8 cellular contexts compared by ENCODE assay signal in genomic region chr10:15879058-15879457, GRCh38. TPM values are rescaled to one million over a fixed set of nuclear protein-coding genes. Genes with fewer than 3 reads are reported as not detected.
DNase-seq lines count a peak whose midpoint lies in the region; ATAC-seq and TF ChIP-seq lines count a peak whose summit lies in the region.

No MANE protein-coding gene starts in this region.

- no peak overlapping the region for H3K27ac ChIP-seq in right atrium auricular region
- H3K27ac ChIP-seq in mammary epithelial cell (ENCODE audit: insufficient read depth, low read depth, low read length), result no peak overlapping the region
- H3K27ac ChIP-seq in mesenchymal stem cell (ENCODE audit: low read length, poor library complexity, severe bottlenecking), result no peak overlapping the region

- no peak overlapping the region for H3K4ac ChIP-seq in mesenchymal stem cell (ENCODE audit: low read depth in 1 of 2, low read length in 2 of 2)

- no TSS peak for BruUV-seq in mammary epithelial cell (replicated peaks; lab: Mats Ljungman, UMichigan)

- dilution Hi-C loops in mammary epithelial cell (cut with HindIII; ENCODE audit: low sequenced_read_pairs), result no loop called here

- no peak overlapping the region for H3K23ac ChIP-seq in mesenchymal stem cell (ENCODE audit: low read length in 2 of 2)

- H3K9ac ChIP-seq in mammary epithelial cell (ENCODE audit: insufficient read depth, low read length) (no peak overlapping the region), mesenchymal stem cell (ENCODE audit: low read length) (no peak overlapping the region)

- no peaks in the 10 kb centered on the region for H3K79me2 ChIP-seq in mammary epithelial cell (ENCODE audit: insufficient read depth, low read length)

- H3K9me3 ChIP-seq in right atrium auricular region (no peaks in the 10 kb centered on the region), mammary epithelial cell (replicated peaks; ENCODE audit: insufficient read depth, low read length) (no peaks in the 10 kb centered on the region), mesenchymal stem cell (ENCODE audit: control insufficient read depth, low read length) (no peaks in the 10 kb centered on the region)

- H3K4me1 ChIP-seq in right atrium auricular region, result no peaks in the 10 kb centered on the region
- H3K4me1 ChIP-seq in mammary epithelial cell (ENCODE audit: insufficient read depth, low read length), result no peaks in the 10 kb centered on the region
- peaks cover 7% of the 10 kb centered on the region for H3K4me1 ChIP-seq in mesenchymal stem cell (ENCODE audit: control insufficient read depth, insufficient read depth, low read depth, low read length)

- H3K27me3 ChIP-seq in right atrium auricular region, result peaks cover 0 to 6% of the 10 kb centered on the region in 2 donors
- H3K27me3 ChIP-seq in mammary epithelial cell (ENCODE audit: insufficient read depth, low read length), result no peaks in the 10 kb centered on the region
- peaks cover 27 to 36% of the 10 kb centered on the region in 2 experiments for H3K27me3 ChIP-seq in mesenchymal stem cell (ENCODE audit: control insufficient read depth in 1 of 2, insufficient read depth in 1 of 2, low read length in 2 of 2)

- H2AK5ac ChIP-seq in mesenchymal stem cell (ENCODE audit: low read length, severe bottlenecking), result no peak overlapping the region

- H3K36me3 ChIP-seq in right atrium auricular region (no peaks in the 10 kb centered on the region), mammary epithelial cell (ENCODE audit: insufficient read depth, low read length) (no peaks in the 10 kb centered on the region), mesenchymal stem cell (ENCODE audit: control insufficient read depth in 1 of 2, insufficient read depth in 2 of 2, low read depth in 1 of 2, low read length in 2 of 2) (no peaks in the 10 kb centered on the region)

- in situ Hi-C loops in mammary epithelial cell (cut with MboI; ENCODE audit: low sequenced_read_pairs in 2 of 2), result loop anchor here (25.0 kb wide), 1 partner anchor 908 kb away; no protein-coding TSS in a partner anchor

- H3K4me3 ChIP-seq in right atrium auricular region (no peak overlapping the region), mammary epithelial cell (replicated peaks in 1 of 3; ENCODE audit: insufficient read depth in 1 of 3, low read depth in 2 of 3, low read length in 3 of 3) (no peak overlapping the region), mesenchymal stem cell (ENCODE audit: insufficient read depth in 1 of 2, low read depth in 1 of 2, low read length in 2 of 2) (no peak overlapping the region)

- no peaks in the 10 kb centered on the region for H3K79me1 ChIP-seq in mesenchymal stem cell (replicated peaks; ENCODE audit: low read length, poor library complexity, severe bottlenecking)

- H3K14ac ChIP-seq in mesenchymal stem cell (ENCODE audit: low read length in 2 of 2), result no peak overlapping the region

- no peak overlapping the region for H2BK5ac ChIP-seq in mesenchymal stem cell (ENCODE audit: low read depth, low read length, poor library complexity, severe bottlenecking)

- intact Hi-C loops in left ventricle myocardium superior (cut with micrococcal nuclease), result no loop called here
- intact Hi-C loops in mammary epithelial cell (cut with micrococcal nuclease), result loop anchor here (1.0 to 10.0 kb wide), 3 partner anchors 24 to 898 kb away; no protein-coding TSS in a partner anchor

- ATAC-seq in left ventricle myocardium superior, result no peak
- no peak for ATAC-seq in GM18868 (IDR thresholded peaks at IDR 0.05; ENCODE audit: unreplicated experiment)
- ATAC-seq in GM21619 (IDR thresholded peaks at IDR 0.05; ENCODE audit: unreplicated experiment), result no peak

- WGBS in mammary epithelial cell (ENCODE audit: low coverage, missing lambda C conversion rate), result 17% methylated on average over 2 of the region's 2 CpGs
- 0% methylated on average over 1 of the region's 2 CpGs for WGBS in mesenchymal stem cell

- H2AFZ ChIP-seq in mammary epithelial cell (ENCODE audit: low read depth, low read length) (no peak overlapping the region), mesenchymal stem cell (ENCODE audit: low read depth, low read length) (no peak overlapping the region)

- no peak for DNase-seq in right atrium auricular region (ENCODE audit: low spot score)
- no peak for DNase-seq in left ventricle myocardium superior
- peak; percentile 69 for DNase-seq in NCI-H146 (lab: John Stamatoyannopoulos, UW)
- no peak for DNase-seq in mammary epithelial cell
- DNase-seq in mesenchymal stem cell, result peak; percentile 47
- no peak for DNase-seq in NK-92 (lab: John Stamatoyannopoulos, UW; ENCODE audit: unreplicated experiment)

- no peak overlapping the region for H3K18ac ChIP-seq in mesenchymal stem cell (ENCODE audit: low read depth in 1 of 2, low read length in 2 of 2)

- no peak overlapping the region for H4K91ac ChIP-seq in mesenchymal stem cell (ENCODE audit: low read length)

- H4K8ac ChIP-seq in mesenchymal stem cell (ENCODE audit: low read length), result no peak overlapping the region

- no peak overlapping the region for H3K4me2 ChIP-seq in mammary epithelial cell (ENCODE audit: insufficient read depth, low read depth, low read length)
- no peak overlapping the region for H3K4me2 ChIP-seq in mesenchymal stem cell (ENCODE audit: low read length, poor library complexity, severe bottlenecking)

- CTCF ChIA-PET in mammary epithelial cell (lab: Charles Lee; ENCODE audit: low non-redundant PET), result no interaction called here

- no peaks in the 10 kb centered on the region for H4K20me1 ChIP-seq in mammary epithelial cell (ENCODE audit: insufficient read depth, low read length)

- TF ChIP-seq CTCF in right atrium auricular region (IDR thresholded peaks at IDR 0.05), result peak; percentile 39 to 64
- TF ChIP-seq CTCF in mammary epithelial cell (conservative IDR thresholded peaks at IDR 0.05 in 1 of 2, IDR thresholded peaks at IDR 0.05 in 1 of 2; ENCODE audit: extremely low read depth in 1 of 2, insufficient read depth in 1 of 2, low read depth in 1 of 2, low read length in 2 of 2), result peak; percentile 68 to 74

- H2BK120ac ChIP-seq in mesenchymal stem cell (ENCODE audit: low read depth, low read length), result no peak overlapping the region

- no peak overlapping the region for H2BK15ac ChIP-seq in mesenchymal stem cell (ENCODE audit: low read depth, poor library complexity, severe bottlenecking)

- H2BK12ac ChIP-seq in mesenchymal stem cell (ENCODE audit: low read length in 2 of 2), result no peak overlapping the region

RNA-seq across cellular contexts. Expression of gene MINDY3, which starts 18.8 kb away (rescaled TPM):
- total RNA-seq in right atrium auricular region (10 to 100 TPM; 15.1 to 15.3 TPM), left ventricle myocardium superior (18.5 TPM), mammary epithelial cell (10 to 100 TPM; 28.0 to 29.7 TPM)
- polyA plus RNA-seq in mammary epithelial cell, result 12.2 TPM
- polyA minus RNA-seq in mammary epithelial cell, result 7.5 TPM
- 18.6 TPM for polyA plus RNA-seq in mesenchymal stem cell (2013, experiment 1 of 2)
- 20.8 TPM for polyA plus RNA-seq in mesenchymal stem cell (2013, experiment 2 of 2)

Comparison
In these comparisons a context has a peak if more than half of its experiments do, and no peak if none do; other contexts are left out.
1. DNase-seq: peak in NCI-H146 (single experiment) and mesenchymal stem cell (single experiment); none in right atrium auricular region (single experiment), left ventricle myocardium superior (single experiment), mammary epithelial cell (single experiment) and NK-92 (single experiment).